Comparison of ENCODE assay signal across 15 cellular contexts in genomic region chr4:4853921-4854648, GRCh38. TPM values are rescaled to one million over a fixed set of nuclear protein-coding genes. Genes with fewer than 3 reads are reported as not detected.
DNase-seq lines count a peak whose midpoint lies in the region; ATAC-seq, FAIRE-seq and TF ChIP-seq lines count a peak whose summit lies in the region.
"Had no signal": no experiment of that assay in that cellular context is flagged by ENCODE, and none has a peak within 500 bp of the region (broad histone marks: within the 10 kb centered on the region; RNA-seq: fewer than 3 reads in every experiment).

No MANE protein-coding gene starts in this region.

- no peaks in the 10 kb centered on the region for H3K36me3 Mint-ChIP-seq in activated naive CD8-positive, alpha-beta T cell treated with anti-CD3 and anti-CD28 coated beads, Interleukin-2, amount 50 U/mL, for 24 hours (ENCODE audit: low read depth)
- H3K36me3 Mint-ChIP-seq in mesothelial cell of epicardium (no peaks in the 10 kb centered on the region), type B pancreatic cell (no peaks in the 10 kb centered on the region)

- peak overlapping the region; percentile 76 for H3K4me3 Mint-ChIP-seq in activated naive CD8-positive, alpha-beta T cell treated with anti-CD3 and anti-CD28 coated beads, Interleukin-2, amount 50 U/mL, for 24 hours
- peak overlapping the region; percentile 75 for H3K4me3 Mint-ChIP-seq in mesothelial cell of epicardium
- peak overlapping the region; percentile 54 for H3K4me3 Mint-ChIP-seq in type B pancreatic cell

- DNase-seq in activated effector memory CD4-positive, alpha-beta T cell treated with anti-CD3 and anti-CD28 coated beads, Interleukin-2, amount 50 U/mL, for 16 hours, result peak; percentile 2
- no peak for DNase-seq in activated effector memory CD4-positive, alpha-beta T cell treated with Interleukin-2 at 50 U/mL for 16 hours
- no peak for DNase-seq in activated naive CD8-positive, alpha-beta T cell treated with anti-CD3 and anti-CD28 coated beads, Interleukin-2, amount 50 U/mL, for 24 hours
- DNase-seq in mesothelial cell of epicardium (ENCODE audit: low spot score in 2 of 2, unreplicated experiment in 2 of 2) (no peak), type B pancreatic cell (ENCODE audit: extremely low spot score, unreplicated experiment) (no peak), GM12891 (ENCODE audit: insufficient read length, low spot score) (no peak), SKM-1 treated with dmso at 0.1 percent for 144 hours (lab: John Stamatoyannopoulos, UW; ENCODE audit: unreplicated experiment) (no peak)
- DNase-seq: activated T-cell treated with anti-CD3 and anti-CD28 coated beads for 4 hours, heart right ventricle, left ventricle myocardium inferior, nucleus accumbens, SHP77 treated with DMSO at 0.1 percent for 48 hours had no signal

- peaks cover 36% of the 10 kb centered on the region for H3K4me1 Mint-ChIP-seq in activated naive CD8-positive, alpha-beta T cell treated with anti-CD3 and anti-CD28 coated beads, Interleukin-2, amount 50 U/mL, for 24 hours
- H3K4me1 Mint-ChIP-seq in mesothelial cell of epicardium, result peaks cover 61% of the 10 kb centered on the region
- H3K4me1 Mint-ChIP-seq in type B pancreatic cell (ENCODE audit: unreplicated experiment), result peaks cover 50% of the 10 kb centered on the region

- TF ChIP-seq POLR2A in GM12891 (IDR thresholded peaks at IDR 0.05; ENCODE audit: low read depth, low read length), result no peak

- ATAC-seq in activated naive CD8-positive, alpha-beta T cell treated with anti-CD3 and anti-CD28 coated beads, Interleukin-2, amount 50 U/mL, for 24 hours, result no peak
- ATAC-seq in HG03139 (IDR thresholded peaks at IDR 0.05; ENCODE audit: unreplicated experiment), result no peak

- TF ChIP-seq CTCF in mesothelial cell of epicardium (IDR thresholded peaks at IDR 0.05; ENCODE audit: unreplicated experiment) (no peak), type B pancreatic cell (conservative IDR thresholded peaks at IDR 0.05) (no peak)

- no peak overlapping the region for H3K27ac Mint-ChIP-seq in activated naive CD8-positive, alpha-beta T cell treated with anti-CD3 and anti-CD28 coated beads, Interleukin-2, amount 50 U/mL, for 24 hours
- H3K27ac Mint-ChIP-seq in mesothelial cell of epicardium (peak overlapping the region; percentile 56), type B pancreatic cell (no peak overlapping the region)

- FAIRE-seq in GM12891 (lab: Jason Lieb, UNC), result no peak
- FAIRE-seq: bronchial epithelial cell, endothelial cell of umbilical vein had no signal

- H3K9me3 Mint-ChIP-seq in activated naive CD8-positive, alpha-beta T cell treated with anti-CD3 and anti-CD28 coated beads, Interleukin-2, amount 50 U/mL, for 24 hours, result no peaks in the 10 kb centered on the region
- H3K9me3 Mint-ChIP-seq in mesothelial cell of epicardium, result no peaks in the 10 kb centered on the region
- H3K9me3 Mint-ChIP-seq in type B pancreatic cell, result no peaks in the 10 kb centered on the region

- H3K27me3 Mint-ChIP-seq in activated naive CD8-positive, alpha-beta T cell treated with anti-CD3 and anti-CD28 coated beads, Interleukin-2, amount 50 U/mL, for 24 hours, result peaks cover 75% of the 10 kb centered on the region
- H3K27me3 Mint-ChIP-seq in mesothelial cell of epicardium (ENCODE audit: low read depth), result peaks cover 8% of the 10 kb centered on the region
- peaks cover 75% of the 10 kb centered on the region for H3K27me3 Mint-ChIP-seq in type B pancreatic cell

TF ChIP-seq in GM12891, 5 proteins besides CTCF, POLR2A, EP300 and RAD21:
- TF ChIP-seq POU2F2 (IDR thresholded peaks at IDR 0.05; ENCODE audit: low read depth, low read length) (no peak), TAF1 (IDR thresholded peaks at IDR 0.05; ENCODE audit: low read depth, low read length) (no peak), SPI1 (IDR thresholded peaks at IDR 0.05; ENCODE audit: low read depth, low read length) (no peak), PAX5 (IDR thresholded peaks at IDR 0.05; ENCODE audit: insufficient read depth, low read length, severe bottlenecking) (no peak), POLR2AphosphoS5 (IDR thresholded peaks at IDR 0.05; ENCODE audit: low read depth, low read length) (no peak)

RNA-seq across cellular contexts. Expression of gene MSX1, which starts 5.4 kb away (rescaled TPM):
- total RNA-seq in mesothelial cell of epicardium, result 44.9 to 50.3 TPM (median 46.0 TPM) in 3 replicates
- 7.4 and 67.3 TPM in 2 replicates for total RNA-seq in type B pancreatic cell (ENCODE audit: low replicate concordance)
- 0.13 TPM for polyA plus RNA-seq in GM12891 (2012; ENCODE audit: low read depth, missing spikeins)
